23 cellular contexts compared by ENCODE assay signal in genomic region chr15:64004059-64004458, GRCh38. TPM values are rescaled to one million over a fixed set of nuclear protein-coding genes. Genes with fewer than 3 reads are reported as not detected.
DNase-seq lines count a peak whose midpoint lies in the region; ATAC-seq and TF ChIP-seq lines count a peak whose summit lies in the region.
"Had no signal": no experiment of that assay in that cellular context is flagged by ENCODE, and none has a peak within 500 bp of the region (broad histone marks: within the 10 kb centered on the region; RNA-seq: fewer than 3 reads in every experiment).

No MANE protein-coding gene starts in this region.

- peaks cover 91% of the 10 kb centered on the region for H3K4me1 ChIP-seq in left ventricle myocardium inferior
- peaks cover 51 to 59% of the 10 kb centered on the region in 2 donors for H3K4me1 ChIP-seq in mucosa of rectum (ENCODE audit: control insufficient read depth in 2 of 2, insufficient read depth in 2 of 2, low read length in 2 of 2)
- peaks cover 53% of the 10 kb centered on the region for H3K4me1 ChIP-seq in vagina
- H3K4me1 ChIP-seq: ascending aorta had no signal

- H3K9me3 Mint-ChIP-seq in activated T-helper 1 cell treated with anti-CD3 and anti-CD28 coated beads, Interleukin-12 subunit alpha, Interleukin-12 subunit beta, Interleukin-2, Interleukin-4 antibody, amounts not matched to agents 30 ng/mL and 10 ng/mL and 1 ng/mL, durations not matched to agents 14 hours and 24 hours and 36 hours, result no peaks in the 10 kb centered on the region
- H3K9me3 Mint-ChIP-seq in nephron progenitor cell, result no peaks in the 10 kb centered on the region
- H3K9me3 Mint-ChIP-seq: naive B cell had no signal

- H3K4me1 Mint-ChIP-seq in activated T-helper 1 cell treated with anti-CD3 and anti-CD28 coated beads, Interleukin-12 subunit alpha, Interleukin-12 subunit beta, Interleukin-2, Interleukin-4 antibody, amounts not matched to agents 30 ng/mL and 10 ng/mL and 1 ng/mL, durations not matched to agents 14 hours and 24 hours and 36 hours (ENCODE audit: low read depth), result peaks cover 73% of the 10 kb centered on the region
- peaks cover 9% of the 10 kb centered on the region for H3K4me1 Mint-ChIP-seq in nephron progenitor cell

- H3K27me3 ChIP-seq in left ventricle myocardium inferior (ENCODE audit: low read depth) (no peaks in the 10 kb centered on the region), mucosa of rectum (ENCODE audit: control insufficient read depth in 2 of 2, insufficient read depth in 2 of 2, low read length in 2 of 2) (no peaks in the 10 kb centered on the region), vagina (no peaks in the 10 kb centered on the region)
- H3K27me3 ChIP-seq: ascending aorta; BLaER1 treated with 17β-estradiol and CSF1 and Interleukin-3, amounts not matched to agents 10 nM and 100 nM; esophagus muscularis mucosa; upper lobe of right lung had no signal

- no peak overlapping the region for H3K9ac ChIP-seq in mucosa of rectum (ENCODE audit: low read depth in 1 of 2, low read length in 2 of 2)
- H3K9ac ChIP-seq: BLaER1 treated with 17β-estradiol and CSF1 and Interleukin-3, amounts not matched to agents 10 nM and 100 nM had no signal

- H3K36me3 ChIP-seq in left ventricle myocardium inferior (no peaks in the 10 kb centered on the region), mucosa of rectum (ENCODE audit: control insufficient read depth in 2 of 2, insufficient read depth in 2 of 2, low read length in 2 of 2) (no peaks in the 10 kb centered on the region), vagina (no peaks in the 10 kb centered on the region)
- H3K36me3 ChIP-seq: ascending aorta; BLaER1 treated with 17β-estradiol and CSF1 and Interleukin-3, amounts not matched to agents 10 nM and 100 nM; esophagus muscularis mucosa; HAP-1; upper lobe of right lung had no signal

- H3K9me3 ChIP-seq in left ventricle myocardium inferior (replicated peaks), result no peaks in the 10 kb centered on the region
- H3K9me3 ChIP-seq in mucosa of rectum (ENCODE audit: control insufficient read depth in 2 of 2, low read length in 2 of 2), result no peaks in the 10 kb centered on the region
- no peaks in the 10 kb centered on the region for H3K9me3 ChIP-seq in vagina
- H3K9me3 ChIP-seq: ascending aorta; BLaER1 treated with 17β-estradiol and CSF1 and Interleukin-3, amounts not matched to agents 10 nM and 100 nM; esophagus muscularis mucosa; HAP-1; upper lobe of right lung had no signal

- no peak for TF ChIP-seq POLR2A in vagina (IDR thresholded peaks at IDR 0.05)

- peaks cover 2% of the 10 kb centered on the region for H3K27me3 Mint-ChIP-seq in activated T-helper 1 cell treated with anti-CD3 and anti-CD28 coated beads, Interleukin-12 subunit alpha, Interleukin-12 subunit beta, Interleukin-2, Interleukin-4 antibody, amounts not matched to agents 30 ng/mL and 10 ng/mL and 1 ng/mL, durations not matched to agents 14 hours and 24 hours and 36 hours (ENCODE audit: insufficient read depth)
- H3K27me3 Mint-ChIP-seq in nephron progenitor cell (ENCODE audit: low read depth, poor library complexity), result peaks cover 6% of the 10 kb centered on the region

- H3K4me3 ChIP-seq in left ventricle myocardium inferior (no peak overlapping the region), mucosa of rectum (ENCODE audit: low read length in 2 of 2) (peak overlapping the region in 1 of 2 donors; percentile 10), vagina (no peak overlapping the region)
- H3K4me3 ChIP-seq: ascending aorta; BLaER1 treated with 17β-estradiol and CSF1 and Interleukin-3, amounts not matched to agents 10 nM and 100 nM; esophagus muscularis mucosa; HAP-1; K562; upper lobe of right lung had no signal

- no peak for DNase-seq in left ventricle myocardium inferior
- DNase-seq in Right ventricle myocardium inferior (ENCODE audit: missing footprints), result no peak
- DNase-seq in activated T-helper 1 cell treated with anti-CD3 and anti-CD28 coated beads, Interleukin-12 subunit alpha, Interleukin-12 subunit beta, Interleukin-2, Interleukin-4 antibody, amounts not matched to agents 30 ng/mL and 10 ng/mL and 1 ng/mL, durations not matched to agents 14 hours and 24 hours and 36 hours (ENCODE audit: low spot score), result no peak
- no peak for DNase-seq in vagina (ENCODE audit: extremely low spot score in 2 of 2)
- no peak for DNase-seq in Kasumi-1 (lab: John Stamatoyannopoulos, UW)
- DNase-seq in nephron progenitor cell, result no peak
- no peak for DNase-seq in DMS153 (lab: John Stamatoyannopoulos, UW)
- DNase-seq: activated CD4-positive, alpha-beta T cell treated with anti-CD3 and anti-CD28 coated beads for 1 hour; cerebellar nuclear complex; DMS 273 treated with DMSO at 0.1 percent for 48 hours; GF-D8; MV-4-11; naive B cell; NCI-H1694 treated with DMSO at 0.1 percent for 48 hours; retina; upper lobe of right lung had no signal

- peak overlapping the region; percentile 66 for H3K27ac ChIP-seq in left ventricle myocardium inferior (replicated peaks)
- H3K27ac ChIP-seq in mucosa of rectum (ENCODE audit: low read depth in 2 of 2, low read length in 2 of 2), result peak overlapping the region; percentile 88 to 94
- H3K27ac ChIP-seq in vagina, result peak overlapping the region; percentile 27
- H3K27ac ChIP-seq: ascending aorta; BLaER1 treated with 17β-estradiol and CSF1 and Interleukin-3, amounts not matched to agents 10 nM and 100 nM; esophagus muscularis mucosa; upper lobe of right lung had no signal

- intact Hi-C loops in left ventricle myocardium inferior (cut with micrococcal nuclease), result no loop called here
- intact Hi-C loops in Right ventricle myocardium inferior (cut with DNase I), result no loop called here
- intact Hi-C loops in activated T-helper 1 cell treated with anti-CD3 and anti-CD28 coated beads, Interleukin-12 subunit alpha, Interleukin-12 subunit beta, Interleukin-2, Interleukin-4 antibody, amounts not matched to agents 30 ng/mL and 10 ng/mL and 1 ng/mL, durations not matched to agents 14 hours and 24 hours and 36 hours (cut with micrococcal nuclease), result no loop called here
- intact Hi-C loops in vagina (cut with DNase I), result no loop called here

- ATAC-seq in Right ventricle myocardium inferior, result no peak

- no peak overlapping the region for H3K4me3 Mint-ChIP-seq in activated T-helper 1 cell treated with anti-CD3 and anti-CD28 coated beads, Interleukin-12 subunit alpha, Interleukin-12 subunit beta, Interleukin-2, Interleukin-4 antibody, amounts not matched to agents 30 ng/mL and 10 ng/mL and 1 ng/mL, durations not matched to agents 14 hours and 24 hours and 36 hours
- no peak overlapping the region for H3K4me3 Mint-ChIP-seq in nephron progenitor cell
- H3K4me3 Mint-ChIP-seq: activated naive CD8-positive, alpha-beta T cell; naive B cell had no signal

- H3K36me3 Mint-ChIP-seq in activated T-helper 1 cell treated with anti-CD3 and anti-CD28 coated beads, Interleukin-12 subunit alpha, Interleukin-12 subunit beta, Interleukin-2, Interleukin-4 antibody, amounts not matched to agents 30 ng/mL and 10 ng/mL and 1 ng/mL, durations not matched to agents 14 hours and 24 hours and 36 hours (ENCODE audit: low read depth), result peaks cover 4% of the 10 kb centered on the region
- no peaks in the 10 kb centered on the region for H3K36me3 Mint-ChIP-seq in nephron progenitor cell (ENCODE audit: low read depth)
- H3K36me3 Mint-ChIP-seq: activated naive CD8-positive, alpha-beta T cell had no signal

- peak overlapping the region; percentile 72 for H3K27ac Mint-ChIP-seq in activated T-helper 1 cell treated with anti-CD3 and anti-CD28 coated beads, Interleukin-12 subunit alpha, Interleukin-12 subunit beta, Interleukin-2, Interleukin-4 antibody, amounts not matched to agents 30 ng/mL and 10 ng/mL and 1 ng/mL, durations not matched to agents 14 hours and 24 hours and 36 hours
- H3K27ac Mint-ChIP-seq in nephron progenitor cell, result no peak overlapping the region
- H3K27ac Mint-ChIP-seq: activated naive CD8-positive, alpha-beta T cell had no signal

- TF ChIP-seq CTCF in left ventricle myocardium inferior (IDR thresholded peaks at IDR 0.05; ENCODE audit: borderline replicate concordance) (no peak), vagina (IDR thresholded peaks at IDR 0.05) (no peak), nephron progenitor cell (IDR thresholded peaks at IDR 0.05) (no peak)

RNA-seq across cellular contexts. Expression of gene DAPK2, which starts 42.2 kb away (rescaled TPM):
- total RNA-seq in left ventricle myocardium inferior (39.0 TPM), Right ventricle myocardium inferior (47.9 TPM), vagina (50.3 TPM)
- total RNA-seq in activated T-helper 1 cell treated with anti-CD3 and anti-CD28 coated beads, Interleukin-12 subunit alpha, Interleukin-12 subunit beta, Interleukin-2, Interleukin-4 antibody, amounts not matched to agents 30 ng/mL and 10 ng/mL and 1 ng/mL, durations not matched to agents 14 hours and 24 hours and 36 hours, result 8.6 and 8.7 TPM in 2 replicates

Comparison
In these comparisons a context has a peak if more than half of its experiments do, and no peak if none do; other contexts are left out.
1. H3K27ac ChIP-seq: peak in every context shown above with its lines; median percentile 91 in mucosa of rectum; 66 in left ventricle myocardium inferior; 27 in vagina.